ENCODE assay signal across 29 cellular contexts in genomic region chr5:174810796-174811195, GRCh38.
DNase-seq lines count a peak whose midpoint lies in the region; ATAC-seq and TF ChIP-seq lines count a peak whose summit lies in the region.
"Had no signal": no experiment of that assay in that cellular context is flagged by ENCODE, and none has a peak within 500 bp of the region (broad histone marks: within the 10 kb centered on the region; RNA-seq: fewer than 3 reads in every experiment).

No MANE protein-coding gene starts in this region.

- H3K9me3 ChIP-seq in RWPE2 (ENCODE audit: severe bottlenecking): no peaks in the 10 kb centered on the region
- H3K9me3 ChIP-seq: A549, BE2C, BLaER1, Caco-2 had no signal

- DNase-seq in RWPE2 (ENCODE audit: low spot score) (no peak), foreskin keratinocyte (peak in 1 of 2 donors; percentile 47), SW 1271 (lab: John Stamatoyannopoulos, UW) (no peak), cerebellum (ENCODE audit: low spot score) (no peak)
- DNase-seq: 8988T; ACHN; AML-193; BE2C; C1 segment of cervical spinal cord; Caco-2; Calu3; CD4-positive, alpha-beta memory T cell; CD4-positive, alpha-beta T cell; CD4-positive, CD25-positive, alpha-beta regulatory T cell; CD8-positive, alpha-beta memory T cell; CD8-positive, alpha-beta T cell; COR-L47; DMS 273 treated with DMSO at 0.1 percent for 48 hours; DMS153; DMS53; DMS79; DMS79 treated with DMSO at 0.1 percent for 48 hours; DND-41; EL had no signal

- H3K4me3 ChIP-seq in RWPE2 (ENCODE audit: severe bottlenecking): no peak overlapping the region
- H3K4me3 ChIP-seq: A549; BLaER1; BLaER1 treated with 17β-estradiol and CSF1 and Interleukin-3, amounts not matched to agents 10 nM and 100 nM had no signal

- H3K4me1 ChIP-seq in RWPE2 (ENCODE audit: insufficient read depth, poor library complexity, severe bottlenecking): no peaks in the 10 kb centered on the region
- H3K4me1 ChIP-seq in foreskin keratinocyte: no peaks in the 10 kb centered on the region
- H3K4me1 ChIP-seq: A549, BE2C, Caco-2 had no signal

- H3K27ac ChIP-seq in RWPE2 (ENCODE audit: poor library complexity, severe bottlenecking) (no peak overlapping the region), foreskin keratinocyte (no peak overlapping the region)
- H3K27ac ChIP-seq: 22Rv1; A549; BLaER1; BLaER1 treated with 17β-estradiol and CSF1 and Interleukin-3, amounts not matched to agents 10 nM and 100 nM; C4-2B had no signal

- H3K27me3 ChIP-seq in RWPE2 (ENCODE audit: insufficient read depth, poor library complexity, severe bottlenecking) (no peaks in the 10 kb centered on the region), foreskin keratinocyte (no peaks in the 10 kb centered on the region)
- H3K27me3 ChIP-seq: BE2C; BLaER1; BLaER1 treated with 17β-estradiol and CSF1 and Interleukin-3, amounts not matched to agents 10 nM and 100 nM had no signal

- TF ChIP-seq CTCF in RWPE2 (IDR thresholded peaks at IDR 0.05; ENCODE audit: poor library complexity, severe bottlenecking) (no peak), foreskin keratinocyte (conservative IDR thresholded peaks at IDR 0.05) (no peak)

- peak; percentile 55; the same call in 1 of the 3 replicates for ATAC-seq in RWPE2 (ENCODE audit: low read depth)
- ATAC-seq in foreskin keratinocyte: peak; percentile 61
- ATAC-seq: A549; CD8-positive, alpha-beta T cell had no signal

- no peaks in the 10 kb centered on the region for H3K36me3 ChIP-seq in RWPE2 (ENCODE audit: low read depth)
- H3K36me3 ChIP-seq: BE2C; BLaER1; BLaER1 treated with 17β-estradiol and CSF1 and Interleukin-3, amounts not matched to agents 10 nM and 100 nM had no signal
